1 cellular context compared by ENCODE assay signal in genomic region chr10:78910476-78910875, GRCh38.
TF ChIP-seq lines count a peak whose summit lies in the region.

No MANE protein-coding gene starts in this region.

TF ChIP-seq in H1, 55 proteins besides CTCF, POLR2A, EP300 and RAD21:
- TF ChIP-seq GTF2F1 (IDR thresholded peaks at IDR 0.05; ENCODE audit: borderline replicate concordance, low read depth, low read length) (no peak), RBBP5 (IDR thresholded peaks at IDR 0.05; ENCODE audit: borderline replicate concordance, low read depth, low read length) (no peak), CHD7 (IDR thresholded peaks at IDR 0.05; ENCODE audit: insufficient replicate concordance, low read length) (no peak), KDM5A (IDR thresholded peaks at IDR 0.05; ENCODE audit: low read length) (no peak), RXRA (IDR thresholded peaks at IDR 0.05; ENCODE audit: insufficient read depth, low read depth, low read length) (no peak), CBX5 (IDR thresholded peaks at IDR 0.05; ENCODE audit: low read depth, low read length) (no peak), SP4 (IDR thresholded peaks at IDR 0.05; ENCODE audit: low read length) (no peak), RFX5 (IDR thresholded peaks at IDR 0.05; ENCODE audit: borderline replicate concordance, low read depth, low read length) (no peak), FOSL1 (IDR thresholded peaks at IDR 0.05; ENCODE audit: insufficient read depth, low read depth, low read length) (no peak), ATF2 (IDR thresholded peaks at IDR 0.05; ENCODE audit: low read length) (no peak), JUND (IDR thresholded peaks at IDR 0.05; ENCODE audit: low read length) (no peak), GABPA (IDR thresholded peaks at IDR 0.05; ENCODE audit: borderline replicate concordance, insufficient read depth, low read length) (no peak), TAF7 (optimal IDR thresholded peaks at IDR 0.05; ENCODE audit: borderline replicate concordance, low read depth, low read length) (no peak), SP2 (IDR thresholded peaks at IDR 0.05; ENCODE audit: low read length) (no peak), EZH2 (IDR thresholded peaks at IDR 0.05; ENCODE audit: low read depth, low read length, severe bottlenecking) (no peak), TCF12 (IDR thresholded peaks at IDR 0.05; ENCODE audit: low read depth, low read length) (no peak), PHF8 (conservative IDR thresholded peaks at IDR 0.05; ENCODE audit: low read depth, low read length) (no peak), CBX8 (IDR thresholded peaks at IDR 0.05; ENCODE audit: borderline replicate concordance, low read depth, low read length) (no peak), CHD2 (IDR thresholded peaks at IDR 0.05; ENCODE audit: low read length) (no peak)
TF ChIP-seq in H1: peak in this region for 0.
